In the genomic region with DNA sequence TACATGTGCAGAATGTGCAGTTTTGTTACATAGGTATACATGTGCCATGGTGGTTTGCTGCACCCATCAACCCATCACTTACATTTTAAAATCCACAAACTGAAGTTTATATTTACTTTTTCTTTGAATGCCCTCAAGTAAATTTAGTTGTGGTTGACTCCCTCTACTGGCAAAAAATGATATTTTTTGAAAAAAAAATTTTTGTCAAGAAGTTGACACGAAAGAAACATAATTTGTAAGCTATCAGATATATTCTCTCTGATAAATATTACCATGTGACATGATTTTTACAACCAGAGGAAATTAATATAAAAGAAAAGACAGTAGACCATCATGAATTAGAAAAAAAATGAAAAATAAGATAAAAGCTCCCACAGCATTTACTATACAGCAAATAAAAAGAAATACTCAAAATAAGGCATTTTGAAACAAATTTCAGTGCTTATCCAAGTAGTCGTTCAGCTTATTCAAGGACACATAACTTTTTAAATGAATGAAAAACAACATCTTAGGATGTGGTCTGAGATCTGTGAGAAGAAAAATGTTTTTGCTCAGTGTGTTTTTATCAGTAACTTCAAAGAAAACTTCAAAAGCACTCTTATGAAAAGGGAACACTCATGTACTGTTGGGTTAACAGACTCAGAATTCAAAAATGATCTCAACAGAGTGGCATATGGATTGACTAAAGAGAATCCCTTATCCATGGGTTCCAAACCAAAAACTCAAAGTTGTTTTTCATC, we compare ENCODE assay signal across 8 cellular contexts. TPM values are rescaled to one million over a fixed set of nuclear protein-coding genes. Genes with fewer than 3 reads are reported as not detected.
A peak's percentile ranks its signal among the peaks of the same experiment; 100 is the strongest.
DNase-seq lines count a peak whose midpoint lies in the region; ATAC-seq, FAIRE-seq and TF ChIP-seq lines count a peak whose summit lies in the region.

No MANE protein-coding gene starts in this region.

- peaks cover 4 to 46% (median 19%) of the 10 kb centered on the region in 4 donors for H3K4me1 Mint-ChIP-seq in CD4-positive, CD25-positive, alpha-beta regulatory T cell

- H2AFZ ChIP-seq in GM23248 = no peak overlapping the region

- peaks cover 5% of the 10 kb centered on the region for H3K27me3 Mint-ChIP-seq in CD4-positive, CD25-positive, alpha-beta regulatory T cell

- POLR2A ChIA-PET in RWPE1 (lab: Yijun Ruan, JAX; ENCODE audit: low non-redundant PET) = no interaction called here

- no peak overlapping the region for H3K4me2 ChIP-seq in GM23248 (ENCODE audit: unreplicated experiment)

- H3K4me1 ChIP-seq in CD4-positive, CD25-positive, alpha-beta regulatory T cell (ENCODE audit: control insufficient read depth, insufficient read depth, low read length, poor library complexity, severe bottlenecking) = no peaks in the 10 kb centered on the region
- H3K4me1 ChIP-seq in GM23248 (ENCODE audit: insufficient read depth) = no peaks in the 10 kb centered on the region
- no peaks in the 10 kb centered on the region for H3K4me1 ChIP-seq in kidney (ENCODE audit: control insufficient read depth in 1 of 2, insufficient read depth in 1 of 2, low read depth in 1 of 2, low read length in 2 of 2)

- peak; percentile 74 for FAIRE-seq in kidney (lab: Jason Lieb, UNC)

- intact Hi-C loops in kidney (cut with DNase I) = no loop called here

- WGBS in GM23248 (ENCODE audit: low coverage in 1 of 2, low lambda C conversion rate in 2 of 2, missing lambda C conversion rate in 2 of 2), 2 experiments = 0 to 1% methylated on average over 2 of the region's 2 CpGs

- in situ Hi-C loops in GM23248 (cut with MboI) = no loop called here

- H3K9ac ChIP-seq in GM23248 (no peak overlapping the region), kidney (ENCODE audit: low read length in 2 of 2) (no peak overlapping the region)

- peak overlapping the region; percentile 33 for H3K4me3 ChIP-seq in CD4-positive, CD25-positive, alpha-beta regulatory T cell (ENCODE audit: low read depth, low read length)
- H3K4me3 ChIP-seq in GM23248 (no peak overlapping the region), kidney (ENCODE audit: low read length in 2 of 2) (no peak overlapping the region)

- H3K36me3 Mint-ChIP-seq in CD4-positive, CD25-positive, alpha-beta regulatory T cell = no peaks in the 10 kb centered on the region

- H3K27me3 ChIP-seq in CD4-positive, CD25-positive, alpha-beta regulatory T cell (ENCODE audit: control insufficient read depth, insufficient read depth, low read length) = no peaks in the 10 kb centered on the region
- H3K27me3 ChIP-seq in GM23248 (replicated peaks; ENCODE audit: insufficient read depth) = peaks cover 1% of the 10 kb centered on the region

- no peaks in the 10 kb centered on the region for H3K9me3 ChIP-seq in CD4-positive, CD25-positive, alpha-beta regulatory T cell (ENCODE audit: control insufficient read depth in 2 of 2, low read length in 2 of 2)
- H3K9me3 ChIP-seq in GM23248 (ENCODE audit: low read depth) = no peaks in the 10 kb centered on the region
- H3K9me3 ChIP-seq in kidney (ENCODE audit: control insufficient read depth in 1 of 2, low read length in 2 of 2) = no peaks in the 10 kb centered on the region

- H3K27ac ChIP-seq in CD4-positive, CD25-positive, alpha-beta regulatory T cell (ENCODE audit: insufficient read depth, low read length, poor library complexity, severe bottlenecking) = peak overlapping the region; percentile 50
- H3K27ac ChIP-seq in GM23248 (no peak overlapping the region), RWPE1 (no peak overlapping the region), kidney (ENCODE audit: low read depth in 2 of 2, low read length in 2 of 2) (no peak overlapping the region)

- TF ChIP-seq CTCF in RWPE1 (conservative IDR thresholded peaks at IDR 0.05; ENCODE audit: low read depth) (peak; percentile 59), kidney (IDR thresholded peaks at IDR 0.05; ENCODE audit: borderline replicate concordance, extremely low read depth, insufficient read depth) (peak; percentile 7)

- peak; percentile 79 to 82 for ATAC-seq in CD4-positive, CD25-positive, alpha-beta regulatory T cell (ENCODE audit: low read depth in 2 of 2)
- ATAC-seq in GM18873 (IDR thresholded peaks at IDR 0.05; ENCODE audit: low FRiP score, unreplicated experiment) (no peak), HG02763 (IDR thresholded peaks at IDR 0.05; ENCODE audit: unreplicated experiment) (no peak)

- no peaks in the 10 kb centered on the region for H3K79me2 ChIP-seq in GM23248 (ENCODE audit: insufficient read depth)

- peaks cover 0 to 2% (median 0%) of the 10 kb centered on the region in 7 donors for H3K9me3 Mint-ChIP-seq in CD4-positive, CD25-positive, alpha-beta regulatory T cell

- peak overlapping the region; percentile 22 to 72 (median 70) for H3K4me3 Mint-ChIP-seq in CD4-positive, CD25-positive, alpha-beta regulatory T cell

- no peaks in the 10 kb centered on the region for H3K36me3 ChIP-seq in CD4-positive, CD25-positive, alpha-beta regulatory T cell (ENCODE audit: control insufficient read depth, insufficient read depth, low read length)
- H3K36me3 ChIP-seq in GM23248 (ENCODE audit: low read depth) (no peaks in the 10 kb centered on the region), kidney (ENCODE audit: control insufficient read depth in 1 of 2, insufficient read depth in 2 of 2, low read length in 2 of 2) (no peaks in the 10 kb centered on the region)

- H4K20me1 ChIP-seq in GM23248 (ENCODE audit: insufficient read depth) = no peaks in the 10 kb centered on the region

- peak in 2 of 3 donors; percentile 51 to 59 for DNase-seq in CD4-positive, CD25-positive, alpha-beta regulatory T cell
- DNase-seq in GM23248 (peak; percentile 32), RWPE1 (ENCODE audit: low spot score) (peak; percentile 8), kidney (no peak), COLO668 (lab: John Stamatoyannopoulos, UW; ENCODE audit: unreplicated experiment) (no peak)
- DNase-seq in stimulated activated CD4-positive, alpha-beta T cell treated with anti-CD3 and anti-CD28 coated beads, Interleukin-1b, Interleukin-23, amount 100 ng/mL, for 48 hours = no peak

- H3K27ac Mint-ChIP-seq in CD4-positive, CD25-positive, alpha-beta regulatory T cell = peak overlapping the region; percentile 16 to 89 (median 80)

- H3F3A ChIP-seq in GM23248 (ENCODE audit: insufficient read depth) = no peaks in the 10 kb centered on the region

- CTCF ChIA-PET in RWPE1 (lab: Yijun Ruan, JAX) = interaction anchor here (0.5 to 1.6 kb wide), 17 partner anchors 9 to 1133 kb away, joined by 3 to 6 read pairs (median 3); no protein-coding TSS in a partner anchor

- no peaks in the 10 kb centered on the region for H3K9me2 ChIP-seq in GM23248 (ENCODE audit: insufficient read depth)

RNA-seq across cellular contexts. Expression of gene GRIP1, which starts 30.0 kb away (rescaled TPM):
- 1.1 TPM for total RNA-seq in CD4-positive, CD25-positive, alpha-beta regulatory T cell
- polyA plus RNA-seq in CD4-positive, CD25-positive, alpha-beta regulatory T cell = under 1 TPM in 3 of 4 donors, not detected in 1; 0.21 to 0.60 (median 0.22) TPM
- total RNA-seq in GM23248 (2014; rRNA removed; shearing (Covaris generic)) = not detected in 2 replicates
- polyA plus RNA-seq in GM23248 (2016; fragmentation: Nextera tagmentation; extraction: Ambion mirVana) = not detected in 2 replicates
- total RNA-seq in kidney = 18.4 TPM
- 3.9 TPM for polyA plus RNA-seq in kidney (ENCODE audit: insufficient read depth, low read depth, low replicate concordance)

Comparison
In these comparisons a context has a peak if more than half of its experiments do, and no peak if none do; other contexts are left out.
1. ATAC-seq: peak in CD4-positive, CD25-positive, alpha-beta regulatory T cell (2 of 2); none in GM18873 (single experiment) and HG02763 (single experiment).
2. DNase-seq: peak in CD4-positive, CD25-positive, alpha-beta regulatory T cell (2 of 3), GM23248 (single experiment) and RWPE1 (single experiment); none in kidney (single experiment), COLO668 (single experiment) and stimulated activated CD4-positive, alpha-beta T cell treated with anti-CD3 and anti-CD28 coated beads, Interleukin-1b, Interleukin-23, amount 100 ng/mL, for 48 hours (single experiment).